Comparison of ENCODE assay signal across 12 cellular contexts in genomic region chr12:90575995-90576394, GRCh38.
"Had no signal": no experiment of that assay in that cellular context is flagged by ENCODE, and none has a peak within 500 bp of the region (broad histone marks: within the 10 kb centered on the region; RNA-seq: fewer than 3 reads in every experiment).

No MANE protein-coding gene starts in this region.

- ATAC-seq: activated T-helper 17 cell treated with anti-CD3 and anti-CD28 coated beads, Interleukin-2, amount 50 U/mL, for 72 hours; effector memory CD8-positive, alpha-beta T cell; mucosa of descending colon; natural killer cell; right lobe of liver had no signal

- H3K4me1 ChIP-seq: right lobe of liver, thyroid gland, uterus had no signal

- H3K27me3 ChIP-seq: right lobe of liver, thyroid gland, uterus had no signal

- H3K36me3 ChIP-seq: right lobe of liver, thyroid gland, uterus had no signal

- H3K9me3 ChIP-seq: mucosa of descending colon, right lobe of liver, thyroid gland, uterus had no signal

- H3K4me3 ChIP-seq: mucosa of descending colon, right lobe of liver, thyroid gland, uterus had no signal

- H3K27ac ChIP-seq: right lobe of liver, thyroid gland, uterus had no signal

- DNase-seq: activated B cell treated with CpG ODN at 0.5 μM for 24 hours; activated CD4-positive, alpha-beta T cell treated with anti-CD3 and anti-CD28 coated beads, Interleukin-2, amount 50 U/mL, for 1 hour; activated naive CD4-positive, alpha-beta T cell treated with anti-CD3 and anti-CD28 coated beads for 36 hours; activated T-cell treated with anti-CD3 and anti-CD28 coated beads for 4 hours; effector memory CD8-positive, alpha-beta T cell; natural killer cell; nucleus accumbens; right lobe of liver; thyroid gland; uterus had no signal
